16 cellular contexts compared by ENCODE assay signal in the genomic region with DNA sequence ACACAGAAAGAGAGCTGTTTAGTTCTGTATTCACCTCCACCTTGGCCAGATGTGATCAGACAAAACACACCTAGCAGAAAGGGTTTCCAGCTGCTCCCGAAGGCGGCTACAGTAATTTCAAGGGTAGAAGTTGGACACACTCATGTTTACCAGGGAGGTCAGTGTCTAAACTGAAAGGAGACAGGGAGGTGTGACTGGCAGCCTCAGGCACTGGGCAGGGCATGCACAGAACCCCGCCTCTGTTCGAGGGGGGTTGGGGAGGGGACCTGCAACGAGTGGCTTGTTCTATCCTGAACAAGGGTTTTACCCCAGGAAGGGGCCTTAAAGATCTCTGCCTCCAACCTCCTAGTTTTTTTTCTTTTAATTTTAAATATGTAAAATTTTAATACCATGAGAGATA. TPM values are rescaled to one million over a fixed set of nuclear protein-coding genes. Genes with fewer than 3 reads are reported as not detected.
DNase-seq lines count a peak whose midpoint lies in the region; TF ChIP-seq lines count a peak whose summit lies in the region.
"Had no signal": no experiment of that assay in that cellular context is flagged by ENCODE, and none has a peak within 500 bp of the region (broad histone marks: within the 10 kb centered on the region; RNA-seq: fewer than 3 reads in every experiment).

No MANE protein-coding gene starts in this region.

- H3K9ac ChIP-seq in smooth muscle cell (ENCODE audit: low read depth) = no peak overlapping the region

- peaks cover 43% of the 10 kb centered on the region for H3F3A ChIP-seq in smooth muscle cell (ENCODE audit: low read depth)

- H3K27ac ChIP-seq in left ventricle myocardium inferior (replicated peaks) = peak overlapping the region; percentile 30
- peak overlapping the region; percentile 85 for H3K27ac ChIP-seq in smooth muscle cell (ENCODE audit: low read depth)

- DNase-seq in HAP-1 (ENCODE audit: low spot score in 2 of 2) (peak; percentile 72 to 75), SK-MEL-5 (ENCODE audit: low read depth, low spot score) (peak; percentile 64), left ventricle myocardium inferior (no peak), smooth muscle cell (lab: John Stamatoyannopoulos, UW; ENCODE audit: unreplicated experiment) (no peak), kidney glomerular epithelial cell (lab: John Stamatoyannopoulos, UW) (no peak), iPS-NIHi7 (ENCODE audit: extremely low spot score) (no peak), anterior cingulate cortex (lab: John Stamatoyannopoulos, UW) (no peak)
- DNase-seq: activated CD4-positive, alpha-beta T cell treated with anti-CD3 and anti-CD28 coated beads, Interleukin-2, amount 10 ng/mL, durations not matched to agents 7 days and 5 days; activated naive CD4-positive, alpha-beta T cell treated with anti-CD3 and anti-CD28 coated beads, Interleukin-2, amount 50 U/mL, for 16 hours; AML-193; GDM1; mesendoderm; NCI-H187; NCI-H524; OCI-M1; stimulated activated naive CD8-positive, alpha-beta T cell treated with anti-CD3 and anti-CD28 coated beads, Interleukin-15, amount 100 ng/mL, for 72 hours had no signal

- no peak overlapping the region for H3K4me3 ChIP-seq in HAP-1
- H3K4me3 ChIP-seq in left ventricle myocardium inferior = no peak overlapping the region
- no peak overlapping the region for H3K4me3 ChIP-seq in smooth muscle cell

- peak overlapping the region; percentile 36 for H3K4me2 ChIP-seq in smooth muscle cell

- H3K79me2 ChIP-seq in smooth muscle cell (ENCODE audit: low read depth) = no peaks in the 10 kb centered on the region

- H3K27me3 ChIP-seq in HAP-1 (ENCODE audit: low read depth) (no peaks in the 10 kb centered on the region), left ventricle myocardium inferior (ENCODE audit: low read depth) (no peaks in the 10 kb centered on the region), smooth muscle cell (ENCODE audit: low read depth) (no peaks in the 10 kb centered on the region)

- no peaks in the 10 kb centered on the region for H3K36me3 ChIP-seq in HAP-1 (replicated peaks)
- H3K36me3 ChIP-seq in left ventricle myocardium inferior = no peaks in the 10 kb centered on the region
- H3K36me3 ChIP-seq in smooth muscle cell (ENCODE audit: low read depth) = no peaks in the 10 kb centered on the region

- H2AFZ ChIP-seq in smooth muscle cell (ENCODE audit: low read depth) = no peak overlapping the region

- TF ChIP-seq CTCF in left ventricle myocardium inferior (IDR thresholded peaks at IDR 0.05; ENCODE audit: borderline replicate concordance) = no peak
- no peak for TF ChIP-seq CTCF in smooth muscle cell (IDR thresholded peaks at IDR 0.05; ENCODE audit: borderline replicate concordance, insufficient read depth, poor library complexity, severe bottlenecking)

- WGBS in smooth muscle cell (ENCODE audit: low lambda C conversion rate) = 79% methylated on average over 5 of the region's 5 CpGs

- intact Hi-C loops in left ventricle myocardium inferior (cut with micrococcal nuclease) = loop anchor here (10.0 kb wide), 1 partner anchor 59 kb away; no protein-coding TSS in a partner anchor

- in situ Hi-C loops in HAP-1 (cut with MboI; ENCODE audit: low sequenced_read_pairs) (no loop called here), SK-MEL-5 (cut with HindIII; ENCODE audit: low pct_unique_long_range_greater_than_20kb, low sequenced_read_pairs) (no loop called here)

- H3K4me1 ChIP-seq in HAP-1 (peaks cover 84% of the 10 kb centered on the region), left ventricle myocardium inferior (peaks cover 5% of the 10 kb centered on the region), smooth muscle cell (ENCODE audit: low read depth) (peaks cover 16% of the 10 kb centered on the region)

- no peaks in the 10 kb centered on the region for H3K9me3 ChIP-seq in HAP-1
- no peaks in the 10 kb centered on the region for H3K9me3 ChIP-seq in left ventricle myocardium inferior (replicated peaks)
- H3K9me3 ChIP-seq in smooth muscle cell (replicated peaks; ENCODE audit: low read depth) = no peaks in the 10 kb centered on the region

- H4K20me1 ChIP-seq in smooth muscle cell (ENCODE audit: low read depth) = no peaks in the 10 kb centered on the region

RNA-seq across cellular contexts. Expression of gene BPGM, which starts 49.6 kb away (rescaled TPM):
- 21.8 and 22.6 TPM in 2 replicates for total RNA-seq in SK-MEL-5 (2014; rRNA removed; shearing (Covaris generic))
- polyA plus RNA-seq in SK-MEL-5 (2015; cell fraction: cytosol; rRNA removed) = 22.1 and 22.6 TPM in 2 replicates
- 5.5 and 6.9 TPM in 2 replicates for polyA plus RNA-seq in SK-MEL-5 (2015; cell fraction: nucleus; rRNA removed)
- 13.9 TPM for total RNA-seq in left ventricle myocardium inferior
- total RNA-seq in smooth muscle cell = 65.1 and 73.2 TPM in 2 replicates
- polyA plus RNA-seq in smooth muscle cell = 53.8 and 76.9 TPM in 2 replicates

Comparison
In these comparisons a context has a peak if more than half of its experiments do, and no peak if none do; other contexts are left out.
1. DNase-seq: peak in HAP-1 (2 of 2) and SK-MEL-5 (single experiment); none in left ventricle myocardium inferior (single experiment), smooth muscle cell (single experiment), kidney glomerular epithelial cell (single experiment), iPS-NIHi7 (single experiment) and anterior cingulate cortex (0 of 58).